ENCODE assay signal across 8 cellular contexts in the genomic region with DNA sequence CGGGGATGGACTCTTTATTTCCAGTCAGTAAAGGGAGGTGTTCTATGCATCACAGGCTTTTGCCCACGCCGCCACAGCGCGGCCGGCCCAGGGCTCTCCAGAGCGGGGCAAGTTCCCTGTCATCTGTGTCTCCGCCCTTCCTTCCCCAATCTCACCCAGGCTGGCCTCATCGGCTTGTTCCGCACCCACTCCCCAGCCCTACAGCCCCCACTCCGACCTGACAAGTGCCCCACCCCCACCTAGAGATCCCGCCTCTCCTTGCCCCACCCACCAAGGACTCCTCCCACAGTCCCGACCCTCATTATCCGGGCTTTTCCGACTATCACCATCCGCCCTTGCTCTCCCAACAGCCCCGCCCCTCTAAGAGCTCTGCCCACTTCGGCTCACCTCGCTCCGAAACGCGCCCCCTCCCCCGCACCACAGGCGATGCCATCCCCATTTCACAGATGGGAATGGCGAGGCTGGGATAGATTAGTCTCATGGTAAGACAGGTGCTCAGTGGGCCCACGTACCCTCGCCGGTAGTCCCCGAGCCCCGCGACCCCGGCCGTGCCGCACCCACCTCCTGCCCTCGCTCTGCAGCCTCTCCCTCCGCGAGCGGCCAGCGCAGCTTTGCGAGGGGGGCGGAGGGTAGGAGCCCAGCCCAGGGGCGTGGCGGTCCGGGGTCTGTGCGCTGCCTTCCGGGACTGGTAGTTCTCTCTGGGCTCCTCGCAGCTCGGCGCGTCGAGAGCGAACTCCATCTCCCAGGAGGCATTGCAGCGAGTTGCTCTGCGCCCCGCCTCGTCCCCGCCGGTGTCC. TPM values are rescaled to one million over a fixed set of nuclear protein-coding genes. Genes with fewer than 3 reads are reported as not detected.
DNase-seq lines count a peak whose midpoint lies in the region; ATAC-seq and TF ChIP-seq lines count a peak whose summit lies in the region.

KCTD21 (minus strand) TSS at position 615 of the 797 bp plus-strand sequence. CDS start 14,072 bp downstream, outside the sequence.

- no peaks in the 10 kb centered on the region for H3K27me3 ChIP-seq in PC-9 (ENCODE audit: insufficient read depth, low read depth)
- H3K27me3 ChIP-seq in mucosa of rectum (ENCODE audit: control insufficient read depth in 2 of 2, insufficient read depth in 2 of 2, low read length in 2 of 2), result no peaks in the 10 kb centered on the region

- peak within 1 kb of the TSS; percentile 80 for H3K4me3 ChIP-seq in PC-9
- H3K4me3 ChIP-seq in mucosa of rectum (ENCODE audit: low read length in 2 of 2), result peak within 1 kb of the TSS; percentile 86 to 96

- H3K9me3 ChIP-seq in PC-9 (ENCODE audit: insufficient read depth, low read depth) (no peaks in the 10 kb centered on the region), mucosa of rectum (ENCODE audit: control insufficient read depth in 2 of 2, low read length in 2 of 2) (no peaks in the 10 kb centered on the region)

- no TSS peak for BruUV-seq in PC-9 (replicated peaks; lab: Mats Ljungman, UMichigan)

- in situ Hi-C loops in KBM-7 (cut with MboI; ENCODE audit: low pct_unique_long_range_greater_than_20kb, low sequenced_read_pairs), result no loop called here

- H3K36me3 ChIP-seq in PC-9 (ENCODE audit: low read depth) (0 out of 2 replicates have a peak, but pooled peaks cover 5% of the 10 kb centered on the region), mucosa of rectum (ENCODE audit: control insufficient read depth in 2 of 2, insufficient read depth in 2 of 2, low read length in 2 of 2) (peaks cover 0 to 3% of the 10 kb centered on the region in 2 donors)

- H3K27me3 Mint-ChIP-seq in activated T-cell treated with anti-CD3 and anti-CD28 coated beads, Interleukin-2, amount 50 U/mL, for 24 hours, result no peaks in the 10 kb centered on the region

- peak within 1 kb of the TSS; percentile 70 to 79 for H3K9ac ChIP-seq in mucosa of rectum (ENCODE audit: low read depth in 1 of 2, low read length in 2 of 2)

- peaks cover 44% of the 10 kb centered on the region for H3K79me2 ChIP-seq in PC-9 (ENCODE audit: low read depth)

- peak; percentile 97 for ATAC-seq in GM21723 (IDR thresholded peaks at IDR 0.05; ENCODE audit: unreplicated experiment)

- POLR2A ChIA-PET in PC-9 (lab: Charles Lee; ENCODE audit: unreplicated experiment), result interaction anchor here (0.5 to 0.8 kb wide), 3 partner anchors 51 to 808 kb away, joined by 3 to 4 read pairs (median 3); partner anchors contain the start of gene GAB2

- H3K4me2 ChIP-seq in PC-9, result peak within 1 kb of the TSS; percentile 83

- no peak for TF ChIP-seq CTCF in PC-9 (conservative IDR thresholded peaks at IDR 0.05)

- no peaks in the 10 kb centered on the region for H3K9me2 ChIP-seq in PC-9 (ENCODE audit: insufficient read depth)

- peaks cover 59% of the 10 kb centered on the region for H3K4me1 Mint-ChIP-seq in activated T-cell treated with anti-CD3 and anti-CD28 coated beads, Interleukin-2, amount 50 U/mL, for 24 hours (ENCODE audit: low read depth)

- H3K4me1 ChIP-seq in PC-9 (replicated peaks; ENCODE audit: insufficient read depth), result peaks cover 43% of the 10 kb centered on the region
- peaks cover 17 to 19% of the 10 kb centered on the region in 2 donors for H3K4me1 ChIP-seq in mucosa of rectum (ENCODE audit: control insufficient read depth in 2 of 2, insufficient read depth in 2 of 2, low read length in 2 of 2)

- H3K36me3 Mint-ChIP-seq in activated T-cell treated with anti-CD3 and anti-CD28 coated beads, Interleukin-2, amount 50 U/mL, for 24 hours (ENCODE audit: low read depth), result peaks cover 28% of the 10 kb centered on the region

- H3F3A ChIP-seq in PC-9 (ENCODE audit: insufficient read depth, low read depth), result peaks cover 17% of the 10 kb centered on the region

- peak within 1 kb of the TSS; percentile 97 for H3K4me3 Mint-ChIP-seq in activated T-cell treated with anti-CD3 and anti-CD28 coated beads, Interleukin-2, amount 50 U/mL, for 24 hours

- intact Hi-C loops in PC-9 (cut with micrococcal nuclease; ENCODE audit: unreplicated experiment), result loop anchor here (1.0 to 5.0 kb wide), 3 partner anchors 49 to 366 kb away; partner anchors contain the start of genes AAMDC, ALG8 and RSF1

- peak within 1 kb of the TSS; percentile 87 for H2AFZ ChIP-seq in PC-9

- H3K27ac ChIP-seq in PC-9 (no peak within 1 kb of the TSS), mucosa of rectum (ENCODE audit: low read depth in 2 of 2, low read length in 2 of 2) (peak within 1 kb of the TSS; percentile 82 to 88)

- H4K20me1 ChIP-seq in PC-9 (ENCODE audit: insufficient read depth), result no peaks in the 10 kb centered on the region

- peak within 1 kb of the TSS; percentile 100 for H3K27ac Mint-ChIP-seq in activated T-cell treated with anti-CD3 and anti-CD28 coated beads, Interleukin-2, amount 50 U/mL, for 24 hours

- H3K9me3 Mint-ChIP-seq in activated T-cell treated with anti-CD3 and anti-CD28 coated beads, Interleukin-2, amount 50 U/mL, for 24 hours, result no peaks in the 10 kb centered on the region

- DNase-seq in DMS53 treated with DMSO at 0.1 percent for 48 hours (lab: John Stamatoyannopoulos, UW; ENCODE audit: unreplicated experiment), result peak; percentile 99
- peak; percentile 95 for DNase-seq in KBM-7
- peak; percentile 97 to 99 for DNase-seq in PC-9
- DNase-seq in activated T-cell treated with anti-CD3 and anti-CD28 coated beads, Interleukin-2, amount 50 U/mL, for 24 hours, result peak; percentile 94
- DNase-seq in erythroblast (lab: John Stamatoyannopoulos, UW), result peak; percentile 94
- DNase-seq in stimulated activated CD8-positive, alpha-beta memory T cell treated with anti-CD3 and anti-CD28 coated beads, Interleukin-4, amount 100 ng/mL, for 4 hours (ENCODE audit: low read depth in 2 of 2, low spot score in 1 of 2), result peak; percentile 74 to 89

- peak; percentile 47 for TF ChIP-seq POLR2A in erythroblast (IDR thresholded peaks at IDR 0.05; ENCODE audit: low read length)

- CTCF ChIA-PET in PC-9 (lab: Charles Lee), result interaction anchor here (1.1 kb wide), 1 partner anchor 231 kb away, joined by 3 read pairs; no protein-coding TSS in a partner anchor

RNA-seq across cellular contexts. Expression of gene KCTD21, which starts in this region (rescaled TPM):
- 16.1 and 16.5 TPM in 2 replicates for total RNA-seq in PC-9 (2021)
